ENCODE assay signal across 9 cellular contexts in the genomic region with DNA sequence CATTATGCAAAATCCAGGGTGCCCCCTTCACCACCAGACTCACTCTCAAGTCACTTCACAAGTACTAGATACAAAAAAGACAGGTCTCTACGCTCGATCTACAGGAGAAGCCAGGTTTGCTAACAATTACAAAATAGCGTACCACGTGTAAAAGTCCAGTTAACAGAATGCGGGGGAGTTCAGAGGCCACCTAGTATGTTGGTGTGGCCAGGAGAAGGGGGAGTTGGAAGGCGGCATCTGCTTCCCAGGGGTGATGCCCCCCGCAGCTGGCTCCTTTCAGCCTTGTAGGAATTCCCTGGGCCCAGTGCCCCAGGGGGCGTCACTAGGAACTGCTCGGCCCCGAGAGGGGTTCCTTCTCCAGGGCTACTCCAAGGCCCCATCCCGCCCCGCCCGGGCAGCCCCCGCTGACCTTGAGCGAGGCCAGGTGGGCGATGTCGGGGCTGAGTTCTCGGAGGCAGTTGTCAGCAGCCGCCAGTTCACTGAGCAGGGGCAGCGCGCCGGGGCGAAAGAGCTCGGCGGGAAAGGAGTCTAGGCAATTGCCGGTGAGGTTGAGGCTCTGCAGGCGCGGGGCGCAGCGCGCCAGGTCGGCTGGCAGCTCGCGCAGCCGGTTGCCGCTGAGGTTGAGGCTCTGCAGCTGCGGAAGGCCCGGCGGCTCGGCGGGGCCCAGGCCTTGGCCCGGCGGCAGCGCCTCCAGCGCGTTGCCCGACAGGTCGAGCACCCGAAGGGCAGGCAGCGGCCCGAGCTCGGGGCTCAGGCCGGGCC. TPM values are rescaled to one million over a fixed set of nuclear protein-coding genes. Genes with fewer than 3 reads are reported as not detected.
DNase-seq lines count a peak whose midpoint lies in the region; ATAC-seq and TF ChIP-seq lines count a peak whose summit lies in the region.
"Had no signal": no experiment of that assay in that cellular context is flagged by ENCODE, and none has a peak within 500 bp of the region (broad histone marks: within the 10 kb centered on the region; RNA-seq: fewer than 3 reads in every experiment).

No MANE protein-coding gene starts in this region.

- peaks cover 56% of the 10 kb centered on the region for H3K79me2 ChIP-seq in GM23248 (ENCODE audit: insufficient read depth)

- peaks cover 39% of the 10 kb centered on the region for H3K36me3 ChIP-seq in BLaER1
- no peaks in the 10 kb centered on the region for H3K36me3 ChIP-seq in GM23248 (ENCODE audit: low read depth)
- no peaks in the 10 kb centered on the region; the same call in 1 of the 2 replicates for H3K36me3 ChIP-seq in Panc1 (ENCODE audit: control insufficient read depth, insufficient read depth, low read length)
- H3K36me3 ChIP-seq in esophagus squamous epithelium: peaks cover 0 to 20% (median 0%) of the 10 kb centered on the region in 3 donors
- H3K36me3 ChIP-seq in psoas muscle (ENCODE audit: insufficient read depth in 1 of 2, low read depth in 1 of 2): peaks cover 0 to 11% of the 10 kb centered on the region in 2 donors

- POLR2A ChIA-PET in Panc1 (lab: Charles Lee): interaction anchor here (0.5 kb wide), 1 partner anchor 351 kb away, joined by 6 read pairs; no protein-coding TSS in a partner anchor

- peak; percentile 33 for DNase-seq in GM23248
- DNase-seq in Panc1 (ENCODE audit: low read depth, low spot score): no peak
- DNase-seq in esophagus squamous epithelium (lab: John Stamatoyannopoulos, UW): no peak
- DNase-seq in psoas muscle: peak in 1 of 2 donors; percentile 27
- no peak for DNase-seq in head of caudate nucleus
- no peak for DNase-seq in 8988T

- TF ChIP-seq CTCF in Panc1 (IDR thresholded peaks at IDR 0.05) (no peak), esophagus squamous epithelium (IDR thresholded peaks at IDR 0.05) (no peak), psoas muscle (IDR thresholded peaks at IDR 0.05) (no peak)

- CTCF ChIA-PET in Panc1 (lab: Charles Lee): no interaction called here

- in situ Hi-C loops in GM23248 (cut with MboI): no loop called here
- in situ Hi-C loops in Panc1 (cut with HindIII; ENCODE audit: low pct_unique_long_range_greater_than_20kb, low sequenced_read_pairs): no loop called here

- no peaks in the 10 kb centered on the region for H3K9me2 ChIP-seq in GM23248 (ENCODE audit: insufficient read depth)

- BruUV-seq in Panc1 (replicated peaks; lab: Mats Ljungman, UMichigan): no TSS peak

- peaks cover 40% of the 10 kb centered on the region for H3K4me1 ChIP-seq in BLaER1
- H3K4me1 ChIP-seq in GM23248 (ENCODE audit: insufficient read depth): peaks cover 24% of the 10 kb centered on the region
- peaks cover 4% of the 10 kb centered on the region for H3K4me1 ChIP-seq in Panc1 (ENCODE audit: control insufficient read depth, insufficient read depth, low read length)
- peaks cover 27 to 53% (median 40%) of the 10 kb centered on the region in 3 donors for H3K4me1 ChIP-seq in esophagus squamous epithelium
- peaks cover 36% of the 10 kb centered on the region for H3K4me1 ChIP-seq in psoas muscle

- peak; percentile 40 for ATAC-seq in Panc1
- peak in 1 of 4 donors; percentile 1 for ATAC-seq in psoas muscle
- ATAC-seq in GM19397 (IDR thresholded peaks at IDR 0.05; ENCODE audit: unreplicated experiment): no peak

- H3K27me3 ChIP-seq in BLaER1: no peaks in the 10 kb centered on the region
- no peaks in the 10 kb centered on the region for H3K27me3 ChIP-seq in GM23248 (replicated peaks; ENCODE audit: insufficient read depth)
- no peaks in the 10 kb centered on the region for H3K27me3 ChIP-seq in Panc1 (ENCODE audit: control insufficient read depth, insufficient read depth, low read length)
- H3K27me3 ChIP-seq in esophagus squamous epithelium: peaks cover 0 to 10% (median 0%) of the 10 kb centered on the region in 4 donors
- no peaks in the 10 kb centered on the region for H3K27me3 ChIP-seq in psoas muscle (ENCODE audit: insufficient read depth in 3 of 3, low read length in 2 of 3)

- H3F3A ChIP-seq in GM23248 (ENCODE audit: insufficient read depth): no peaks in the 10 kb centered on the region

- WGBS in GM23248 (ENCODE audit: low coverage in 1 of 2, low lambda C conversion rate in 2 of 2, missing lambda C conversion rate in 2 of 2), 2 experiments: 3 to 4% methylated on average over 32 to 53 of the region's 53 CpGs
- 14 to 25% methylated on average over 5 to 7 of the region's 53 CpGs for WGBS in esophagus squamous epithelium, 2 donors
- WGBS in psoas muscle, 3 donors: 3 to 4% (median 3%) methylated on average over 39 to 53 of the region's 53 CpGs

- intact Hi-C loops in Panc1 (cut with micrococcal nuclease; ENCODE audit: unreplicated experiment): no loop called here
- intact Hi-C loops in esophagus squamous epithelium (cut with DNase I): no loop called here
- intact Hi-C loops in psoas muscle (cut with DNase I): no loop called here
- intact Hi-C loops in head of caudate nucleus (cut with DNase I): no loop called here

- H3K9me3 ChIP-seq in BLaER1 (no peaks in the 10 kb centered on the region), GM23248 (ENCODE audit: low read depth) (no peaks in the 10 kb centered on the region), Panc1 (ENCODE audit: control insufficient read depth, insufficient read depth, low read depth, low read length) (no peaks in the 10 kb centered on the region), esophagus squamous epithelium (no peaks in the 10 kb centered on the region), psoas muscle (no peaks in the 10 kb centered on the region)

- H3K4me2 ChIP-seq in BLaER1: peak overlapping the region; percentile 88
- H3K4me2 ChIP-seq in GM23248 (ENCODE audit: unreplicated experiment): peak overlapping the region; percentile 85

- H3K27ac ChIP-seq in BLaER1 (peak overlapping the region; percentile 82), GM23248 (peak overlapping the region; percentile 58), Panc1 (ENCODE audit: low read length) (peak overlapping the region; percentile 85), esophagus squamous epithelium (peak overlapping the region; percentile 76 to 81 (median 79)), psoas muscle (peak overlapping the region; percentile 79)

- no peak for TF ChIP-seq POLR2A in esophagus squamous epithelium (IDR thresholded peaks at IDR 0.05)

- H3K9ac ChIP-seq in BLaER1: peak overlapping the region; percentile 92
- H3K9ac ChIP-seq in GM23248: peak overlapping the region; percentile 85

- peak overlapping the region; percentile 99 for H2AFZ ChIP-seq in GM23248

- peak overlapping the region; percentile 99 for H3K4me3 ChIP-seq in BLaER1
- H3K4me3 ChIP-seq in GM23248: peak overlapping the region; percentile 91
- H3K4me3 ChIP-seq in Panc1 (ENCODE audit: low read depth in 2 of 2, low read length in 2 of 2): peak overlapping the region; percentile 82 to 96
- peak overlapping the region; percentile 77 to 95 (median 92) for H3K4me3 ChIP-seq in esophagus squamous epithelium
- H3K4me3 ChIP-seq in psoas muscle: peak overlapping the region; percentile 94

- H4K20me1 ChIP-seq in BLaER1: peaks cover 56% of the 10 kb centered on the region
- no peaks in the 10 kb centered on the region; the same call in 1 of the 2 replicates for H4K20me1 ChIP-seq in GM23248 (ENCODE audit: insufficient read depth)

RNA-seq across cellular contexts. Expression of a gene that starts 0.7 kb away (rescaled TPM):
- 32.2 and 41.9 TPM in 2 replicates for total RNA-seq in GM23248 (2014; rRNA removed; shearing (Covaris generic))
- polyA plus RNA-seq in GM23248 (2016; fragmentation: Nextera tagmentation; extraction: Ambion mirVana): 15.1 and 17.8 TPM in 2 replicates
- 51.0 TPM for total RNA-seq in Panc1 (2021; ENCODE audit: unreplicated experiment)
- polyA plus RNA-seq in Panc1 (2012; ENCODE audit: insufficient read length): 32.2 TPM
- 10 to 100 TPM; 23.5 to 32.6 (median 25.5) TPM for total RNA-seq in esophagus squamous epithelium
- 100 to 1,000 TPM in 1 of 4 donors, 10 to 100 TPM in 3; 93.9 to 126 (median 97.3) TPM for total RNA-seq in psoas muscle
- 10 to 100 TPM; 44.3 to 92.5 (median 57.6) TPM for polyA plus RNA-seq in psoas muscle

RNA-seq across cellular contexts. Expression of a gene that starts 23.1 kb away (rescaled TPM):
- total RNA-seq in GM23248 (2014; rRNA removed; shearing (Covaris generic)): not detected in 2 replicates
- not detected in 2 replicates for polyA plus RNA-seq in GM23248 (2016; fragmentation: Nextera tagmentation; extraction: Ambion mirVana)
- 35.5 TPM for total RNA-seq in Panc1 (2021; ENCODE audit: unreplicated experiment)
- polyA plus RNA-seq in Panc1 (2012; ENCODE audit: insufficient read length): 37.1 TPM
- 1 to 10 TPM in 2 of 4 donors, not detected in 2; 1.5 to 5.3 TPM for total RNA-seq in esophagus squamous epithelium
- 1 to 10 TPM; 1.1 to 2.1 (median 1.5) TPM for total RNA-seq in psoas muscle
- 1 to 10 TPM in 1 of 3 donors, under 1 TPM in 2; 0.57 to 1.4 (median 0.60) TPM for polyA plus RNA-seq in psoas muscle

RNA-seq across cellular contexts. Expression of a gene that starts 43.4 kb away (rescaled TPM):
- not detected in 2 replicates for total RNA-seq in GM23248 (2014; rRNA removed; shearing (Covaris generic))
- polyA plus RNA-seq in GM23248 (2016; fragmentation: Nextera tagmentation; extraction: Ambion mirVana) (not detected in 2 replicates), psoas muscle (under 1 TPM in 2 of 3 donors, not detected in 1; 0.03 to 0.04 TPM)
- total RNA-seq in Panc1 (2021; ENCODE audit: unreplicated experiment) (not detected), esophagus squamous epithelium (not detected), psoas muscle (under 1 TPM in 2 of 4 donors, not detected in 2; 0.16 to 0.17 TPM)
- polyA plus RNA-seq in Panc1 (2012; ENCODE audit: insufficient read length): 0.10 TPM
- total RNA-seq: pulmonary artery endothelial cell had no signal
